ENCODE assay signal across 9 cellular contexts in the genomic region with DNA sequence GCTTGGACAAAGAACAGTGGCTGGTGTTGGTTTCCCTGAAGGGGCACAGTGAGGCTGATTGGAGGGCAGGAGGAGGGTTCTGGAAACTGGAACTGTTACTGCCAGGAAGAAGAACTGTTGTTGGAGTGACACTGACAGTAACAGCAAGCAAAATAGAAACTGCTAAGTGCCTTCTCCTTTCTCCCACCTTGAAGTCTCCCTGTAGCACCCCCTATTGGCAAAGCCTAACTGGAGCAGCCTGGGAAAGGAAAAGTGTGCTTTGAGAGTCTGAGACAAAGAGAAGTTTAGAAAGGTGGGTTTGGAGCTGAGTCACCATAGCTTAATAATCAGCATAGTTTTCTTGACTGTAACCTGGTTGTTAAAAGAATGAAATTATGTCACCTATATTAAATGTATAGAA. TPM values are rescaled to one million over a fixed set of nuclear protein-coding genes. Genes with fewer than 3 reads are reported as not detected.
DNase-seq lines count a peak whose midpoint lies in the region; ATAC-seq and TF ChIP-seq lines count a peak whose summit lies in the region.
"Had no signal": no experiment of that assay in that cellular context is flagged by ENCODE, and none has a peak within 500 bp of the region (broad histone marks: within the 10 kb centered on the region; RNA-seq: fewer than 3 reads in every experiment).

No MANE protein-coding gene starts in this region.

- H3K9me3 Mint-ChIP-seq in natural killer cell (no peaks in the 10 kb centered on the region), type B pancreatic cell (no peaks in the 10 kb centered on the region)
- no peaks in the 10 kb centered on the region for H3K9me3 Mint-ChIP-seq in natural killer cell treated with Interleukin-12 subunit alpha and Interleukin-12 subunit beta and Interleukin-15 and Interleukin-18, amount 100 ng/mL, for 72 hours
- H3K9me3 Mint-ChIP-seq in activated T-helper 1 cell treated with anti-CD3 and anti-CD28 coated beads, Interleukin-12 subunit alpha, Interleukin-12 subunit beta, Interleukin-2, Interleukin-4 antibody, amounts not matched to agents 30 ng/mL and 10 ng/mL and 1 ng/mL, durations not matched to agents 14 hours and 24 hours and 36 hours: no peaks in the 10 kb centered on the region
- H3K9me3 Mint-ChIP-seq in CD4-positive, alpha-beta T cell: no peaks in the 10 kb centered on the region

- H3K36me3 Mint-ChIP-seq in natural killer cell (no peaks in the 10 kb centered on the region), type B pancreatic cell (no peaks in the 10 kb centered on the region)
- no peaks in the 10 kb centered on the region for H3K36me3 Mint-ChIP-seq in natural killer cell treated with Interleukin-12 subunit alpha and Interleukin-12 subunit beta and Interleukin-15 and Interleukin-18, amount 100 ng/mL, for 72 hours
- no peaks in the 10 kb centered on the region for H3K36me3 Mint-ChIP-seq in activated T-helper 1 cell treated with anti-CD3 and anti-CD28 coated beads, Interleukin-12 subunit alpha, Interleukin-12 subunit beta, Interleukin-2, Interleukin-4 antibody, amounts not matched to agents 30 ng/mL and 10 ng/mL and 1 ng/mL, durations not matched to agents 14 hours and 24 hours and 36 hours (ENCODE audit: low read depth)
- no peaks in the 10 kb centered on the region for H3K36me3 Mint-ChIP-seq in CD4-positive, alpha-beta T cell (ENCODE audit: low read depth)

- no peaks in the 10 kb centered on the region for H3K9me2 ChIP-seq in OCI-LY7 (ENCODE audit: insufficient read depth, low read length)

- peak overlapping the region; percentile 65; the same call in 1 of the 2 replicates for H2AFZ ChIP-seq in OCI-LY7 (ENCODE audit: low read length)
- H2AFZ ChIP-seq in fibroblast of lung (ENCODE audit: low read length): no peak overlapping the region

- no peak overlapping the region for H3K27ac ChIP-seq in OCI-LY7 (ENCODE audit: low read depth, low read length, poor library complexity, severe bottlenecking)
- no peak overlapping the region for H3K27ac ChIP-seq in fibroblast of lung (ENCODE audit: insufficient read depth, low read length)
- H3K27ac ChIP-seq in CD4-positive, alpha-beta T cell (ENCODE audit: low read depth, low read length): no peak overlapping the region

- H3K4me2 ChIP-seq in OCI-LY7 (ENCODE audit: low read length) (0 out of 2 replicates have a peak overlapping the region, but pooled peaks have one; percentile 6), fibroblast of lung (ENCODE audit: extremely low read depth, insufficient read depth, low read length) (no peak overlapping the region)

- ATAC-seq in natural killer cell: peak in 2 of 3 donors; percentile 54 to 65
- no peak for ATAC-seq in natural killer cell treated with Interleukin-12 subunit alpha and Interleukin-12 subunit beta and Interleukin-15 and Interleukin-18, amount 100 ng/mL, for 72 hours
- no peak for ATAC-seq in GM21737 (IDR thresholded peaks at IDR 0.05; ENCODE audit: unreplicated experiment)
- ATAC-seq in CD4-positive, alpha-beta T cell (ENCODE audit: poor library complexity): no peak

- no TSS peak for BruUV-seq in OCI-LY7 (replicated peaks; lab: Mats Ljungman, UMichigan)

- CTCF ChIA-PET in OCI-LY7 (lab: Charles Lee; ENCODE audit: unreplicated experiment): interaction anchor here (1.4 kb wide), 1 partner anchor 12 kb away, joined by 3 read pairs; no protein-coding TSS in a partner anchor
- CTCF ChIA-PET in CD4-positive, alpha-beta T cell (lab: Charles Lee): no interaction called here

- H3K9me3 ChIP-seq in OCI-LY7 (ENCODE audit: low read length) (no peaks in the 10 kb centered on the region), fibroblast of lung (ENCODE audit: control insufficient read depth, insufficient read depth, low read depth, low read length) (no peaks in the 10 kb centered on the region)
- H3K9me3 ChIP-seq in CD4-positive, alpha-beta T cell (ENCODE audit: control insufficient read depth, low read length): no peaks in the 10 kb centered on the region

- H3K4me1 ChIP-seq in OCI-LY7 (ENCODE audit: insufficient read depth, low read length, poor library complexity, severe bottlenecking) (peaks cover 19% of the 10 kb centered on the region), fibroblast of lung (ENCODE audit: control insufficient read depth, extremely low read depth, insufficient read depth, low read length) (no peaks in the 10 kb centered on the region)

- no peak overlapping the region for H3K9ac ChIP-seq in fibroblast of lung (ENCODE audit: insufficient read depth, low read length)

- no peaks in the 10 kb centered on the region for H3K36me3 ChIP-seq in OCI-LY7 (ENCODE audit: insufficient read depth, low read length)
- no peaks in the 10 kb centered on the region for H3K36me3 ChIP-seq in fibroblast of lung (ENCODE audit: control insufficient read depth, insufficient read depth, low read length)

- H3K79me2 ChIP-seq in OCI-LY7 (ENCODE audit: insufficient read depth, low read depth, low read length): no peaks in the 10 kb centered on the region
- H3K79me2 ChIP-seq in fibroblast of lung (ENCODE audit: control insufficient read depth, insufficient read depth, low read length): no peaks in the 10 kb centered on the region

- intact Hi-C loops in natural killer cell (cut with micrococcal nuclease): no loop called here
- intact Hi-C loops in OCI-LY7 (cut with micrococcal nuclease; ENCODE audit: unreplicated experiment): no loop called here
- intact Hi-C loops in activated T-helper 1 cell treated with anti-CD3 and anti-CD28 coated beads, Interleukin-12 subunit alpha, Interleukin-12 subunit beta, Interleukin-2, Interleukin-4 antibody, amounts not matched to agents 30 ng/mL and 10 ng/mL and 1 ng/mL, durations not matched to agents 14 hours and 24 hours and 36 hours (cut with micrococcal nuclease): no loop called here
- intact Hi-C loops in CD4-positive, alpha-beta T cell (cut with DNase I, micrococcal nuclease): no loop called here

- peak; percentile 43 for TF ChIP-seq CTCF in natural killer cell (IDR thresholded peaks at IDR 0.05)
- peak; percentile 82 for TF ChIP-seq CTCF in OCI-LY7 (conservative IDR thresholded peaks at IDR 0.05; ENCODE audit: low read length)
- TF ChIP-seq CTCF in fibroblast of lung (conservative IDR thresholded peaks at IDR 0.05 in 1 of 2, IDR thresholded peaks at IDR 0.05 in 1 of 2; ENCODE audit: low read depth in 1 of 2, low read length in 2 of 2): peak; percentile 44 to 71
- TF ChIP-seq CTCF in type B pancreatic cell (conservative IDR thresholded peaks at IDR 0.05): peak; percentile 52
- no peak for TF ChIP-seq CTCF in CD4-positive, alpha-beta T cell (IDR thresholded peaks at IDR 0.05)

- H3K4me3 ChIP-seq in OCI-LY7 (ENCODE audit: low read depth, low read length, poor library complexity, severe bottlenecking) (no peak overlapping the region), fibroblast of lung (replicated peaks in 1 of 4; ENCODE audit: control extremely low read depth in 1 of 4, insufficient read depth in 1 of 4, low read depth in 3 of 4, low read length in 4 of 4) (no peak overlapping the region)

- no peak for DNase-seq in natural killer cell
- DNase-seq in natural killer cell treated with Interleukin-12 subunit alpha and Interleukin-12 subunit beta and Interleukin-15 and Interleukin-18, amount 100 ng/mL, for 72 hours (ENCODE audit: low spot score): no peak
- peak; percentile 52 for DNase-seq in OCI-LY7 (ENCODE audit: low spot score)
- peak in 1 of 2 donors; percentile 31 for DNase-seq in fibroblast of lung (ENCODE audit: low read depth in 2 of 2)
- no peak for DNase-seq in type B pancreatic cell (ENCODE audit: extremely low spot score, unreplicated experiment)
- no peak for DNase-seq in activated T-helper 1 cell treated with anti-CD3 and anti-CD28 coated beads, Interleukin-12 subunit alpha, Interleukin-12 subunit beta, Interleukin-2, Interleukin-4 antibody, amounts not matched to agents 30 ng/mL and 10 ng/mL and 1 ng/mL, durations not matched to agents 14 hours and 24 hours and 36 hours (ENCODE audit: low spot score)
- DNase-seq in CD4-positive, alpha-beta T cell: no peak
- DNase-seq: cortex of kidney had no signal

- H4K20me1 ChIP-seq in OCI-LY7 (ENCODE audit: insufficient read depth, low read length) (no peaks in the 10 kb centered on the region), fibroblast of lung (ENCODE audit: control insufficient read depth, extremely low read depth, insufficient read depth, low read length) (no peaks in the 10 kb centered on the region)

- H3K4me1 Mint-ChIP-seq in natural killer cell (peaks cover 4 to 6% of the 10 kb centered on the region in 2 donors), type B pancreatic cell (ENCODE audit: unreplicated experiment) (no peaks in the 10 kb centered on the region)
- peaks cover 6 to 7% of the 10 kb centered on the region in 2 donors for H3K4me1 Mint-ChIP-seq in natural killer cell treated with Interleukin-12 subunit alpha and Interleukin-12 subunit beta and Interleukin-15 and Interleukin-18, amount 100 ng/mL, for 72 hours (ENCODE audit: low read depth in 2 of 2)
- H3K4me1 Mint-ChIP-seq in activated T-helper 1 cell treated with anti-CD3 and anti-CD28 coated beads, Interleukin-12 subunit alpha, Interleukin-12 subunit beta, Interleukin-2, Interleukin-4 antibody, amounts not matched to agents 30 ng/mL and 10 ng/mL and 1 ng/mL, durations not matched to agents 14 hours and 24 hours and 36 hours (ENCODE audit: low read depth): no peaks in the 10 kb centered on the region
- no peaks in the 10 kb centered on the region for H3K4me1 Mint-ChIP-seq in CD4-positive, alpha-beta T cell (ENCODE audit: low read depth)

- H3K27ac Mint-ChIP-seq in natural killer cell (no peak overlapping the region), type B pancreatic cell (no peak overlapping the region)
- no peak overlapping the region for H3K27ac Mint-ChIP-seq in natural killer cell treated with Interleukin-12 subunit alpha and Interleukin-12 subunit beta and Interleukin-15 and Interleukin-18, amount 100 ng/mL, for 72 hours
- H3K27ac Mint-ChIP-seq in activated T-helper 1 cell treated with anti-CD3 and anti-CD28 coated beads, Interleukin-12 subunit alpha, Interleukin-12 subunit beta, Interleukin-2, Interleukin-4 antibody, amounts not matched to agents 30 ng/mL and 10 ng/mL and 1 ng/mL, durations not matched to agents 14 hours and 24 hours and 36 hours: no peak overlapping the region
- no peak overlapping the region for H3K27ac Mint-ChIP-seq in CD4-positive, alpha-beta T cell

- H3K27me3 Mint-ChIP-seq in natural killer cell (ENCODE audit: low read depth in 2 of 2) (peaks cover 14 to 57% of the 10 kb centered on the region in 2 donors), type B pancreatic cell (peaks cover 28% of the 10 kb centered on the region)
- H3K27me3 Mint-ChIP-seq in natural killer cell treated with Interleukin-12 subunit alpha and Interleukin-12 subunit beta and Interleukin-15 and Interleukin-18, amount 100 ng/mL, for 72 hours: peaks cover 37 to 62% of the 10 kb centered on the region in 2 donors
- peaks cover 37% of the 10 kb centered on the region for H3K27me3 Mint-ChIP-seq in activated T-helper 1 cell treated with anti-CD3 and anti-CD28 coated beads, Interleukin-12 subunit alpha, Interleukin-12 subunit beta, Interleukin-2, Interleukin-4 antibody, amounts not matched to agents 30 ng/mL and 10 ng/mL and 1 ng/mL, durations not matched to agents 14 hours and 24 hours and 36 hours (ENCODE audit: insufficient read depth)
- H3K27me3 Mint-ChIP-seq in CD4-positive, alpha-beta T cell: peaks cover 100% of the 10 kb centered on the region

- POLR2A ChIA-PET in OCI-LY7 (lab: Charles Lee): interaction anchor here (0.5 to 3.6 kb wide), 4 partner anchors 9 to 307 kb away, joined by 3 to 14 read pairs (median 4); no protein-coding TSS in a partner anchor
- POLR2A ChIA-PET in CD4-positive, alpha-beta T cell (lab: Charles Lee): interaction anchor here (0.6 kb wide), 1 partner anchor 85 kb away, joined by 3 read pairs; no protein-coding TSS in a partner anchor

- H3K4me3 Mint-ChIP-seq in natural killer cell (no peak overlapping the region), type B pancreatic cell (no peak overlapping the region)
- H3K4me3 Mint-ChIP-seq in natural killer cell treated with Interleukin-12 subunit alpha and Interleukin-12 subunit beta and Interleukin-15 and Interleukin-18, amount 100 ng/mL, for 72 hours: no peak overlapping the region
- H3K4me3 Mint-ChIP-seq in activated T-helper 1 cell treated with anti-CD3 and anti-CD28 coated beads, Interleukin-12 subunit alpha, Interleukin-12 subunit beta, Interleukin-2, Interleukin-4 antibody, amounts not matched to agents 30 ng/mL and 10 ng/mL and 1 ng/mL, durations not matched to agents 14 hours and 24 hours and 36 hours: no peak overlapping the region
- H3K4me3 Mint-ChIP-seq in CD4-positive, alpha-beta T cell: no peak overlapping the region

- H3K27me3 ChIP-seq in fibroblast of lung (ENCODE audit: control insufficient read depth, insufficient read depth, low read length): peaks cover 22% of the 10 kb centered on the region
- peaks cover 46% of the 10 kb centered on the region for H3K27me3 ChIP-seq in CD4-positive, alpha-beta T cell (ENCODE audit: control insufficient read depth, insufficient read depth, low read length)

RNA-seq across cellular contexts. Expression of gene TMEM174, which starts 2.5 kb away (rescaled TPM):
- total RNA-seq in natural killer cell: not detected
- not detected for total RNA-seq in natural killer cell treated with Interleukin-12 subunit alpha and Interleukin-12 subunit beta and Interleukin-15 and Interleukin-18, amount 100 ng/mL, for 72 hours
- total RNA-seq in OCI-LY7 (2014; rRNA removed; shearing (Covaris generic)): not detected in 2 replicates
- total RNA-seq in OCI-LY7 (2022): 0.25 TPM in 1 of 2 replicates, not detected in the other
- not detected in 2 replicates for total RNA-seq in fibroblast of lung
- polyA plus RNA-seq in fibroblast of lung: not detected in 2 replicates
- polyA plus RNA-seq in fibroblast of lung (2012): not detected in 2 replicates
- not detected in 2 replicates for polyA minus RNA-seq in fibroblast of lung (ENCODE audit: low replicate concordance)
- total RNA-seq in type B pancreatic cell (ENCODE audit: low replicate concordance): not detected in 2 replicates
- not detected in 2 replicates for total RNA-seq in activated T-helper 1 cell treated with anti-CD3 and anti-CD28 coated beads, Interleukin-12 subunit alpha, Interleukin-12 subunit beta, Interleukin-2, Interleukin-4 antibody, amounts not matched to agents 30 ng/mL and 10 ng/mL and 1 ng/mL, durations not matched to agents 14 hours and 24 hours and 36 hours
- total RNA-seq in CD4-positive, alpha-beta T cell: not detected

RNA-seq across cellular contexts. Expression of gene TMEM171, which starts 50.1 kb away (rescaled TPM):
- total RNA-seq in natural killer cell: 1 to 10 TPM in 1 of 3 donors, under 1 TPM in 2; 0.42 to 2.1 (median 0.88) TPM
- 1 to 10 TPM in 1 of 2 donors, under 1 TPM in 1; 0.62 to 1.4 TPM for total RNA-seq in natural killer cell treated with Interleukin-12 subunit alpha and Interleukin-12 subunit beta and Interleukin-15 and Interleukin-18, amount 100 ng/mL, for 72 hours
- total RNA-seq in OCI-LY7 (2014; rRNA removed; shearing (Covaris generic)): not detected in 2 replicates
- total RNA-seq in OCI-LY7 (2022): not detected in 2 replicates
- under 0.01 and 0.83 TPM in 2 replicates for total RNA-seq in fibroblast of lung
- 1.9 and 5.8 TPM in 2 replicates for polyA plus RNA-seq in fibroblast of lung
- 1.2 and 5.5 TPM in 2 replicates for polyA plus RNA-seq in fibroblast of lung (2012)
- 2.4 and 3.2 TPM in 2 replicates for polyA minus RNA-seq in fibroblast of lung (ENCODE audit: low replicate concordance)
- 0.38 and 1.3 TPM in 2 replicates for total RNA-seq in type B pancreatic cell (ENCODE audit: low replicate concordance)
- total RNA-seq in activated T-helper 1 cell treated with anti-CD3 and anti-CD28 coated beads, Interleukin-12 subunit alpha, Interleukin-12 subunit beta, Interleukin-2, Interleukin-4 antibody, amounts not matched to agents 30 ng/mL and 10 ng/mL and 1 ng/mL, durations not matched to agents 14 hours and 24 hours and 36 hours: not detected in 2 replicates
- total RNA-seq in CD4-positive, alpha-beta T cell: not detected

Comparison
In these comparisons a context has a peak if more than half of its experiments do, and no peak if none do; other contexts are left out.
1. ATAC-seq: peak in natural killer cell (2 of 3); none in natural killer cell treated with Interleukin-12 subunit alpha and Interleukin-12 subunit beta and Interleukin-15 and Interleukin-18, amount 100 ng/mL, for 72 hours (0 of 2), GM21737 (single experiment) and CD4-positive, alpha-beta T cell (single experiment).